16 cellular contexts compared by ENCODE assay signal in genomic region chrX:47862680-47863079, GRCh38.
"Had no signal": no experiment of that assay in that cellular context is flagged by ENCODE, and none has a peak within 500 bp of the region (broad histone marks: within the 10 kb centered on the region; RNA-seq: fewer than 3 reads in every experiment).

No MANE protein-coding gene starts in this region.

- H3K4me1 Mint-ChIP-seq: activated CD4-positive, alpha-beta T cell treated with anti-CD3 and anti-CD28 coated beads for 36 hours; activated T-helper 17 cell treated with anti-CD3 and anti-CD28 coated beads, Interleukin-2, amount 50 U/mL, for 72 hours; natural killer cell had no signal

- H3K36me3 ChIP-seq: SJSA1, upper lobe of right lung had no signal

- H3K27ac ChIP-seq: esophagus muscularis mucosa, SJSA1, upper lobe of right lung had no signal

- H3K27ac Mint-ChIP-seq: activated CD4-positive, alpha-beta T cell treated with anti-CD3 and anti-CD28 coated beads for 36 hours; activated T-helper 17 cell treated with anti-CD3 and anti-CD28 coated beads, Interleukin-2, amount 50 U/mL, for 72 hours; natural killer cell had no signal

- H3K9me3 ChIP-seq: esophagus muscularis mucosa, SJSA1, upper lobe of right lung had no signal

- H3K9me3 Mint-ChIP-seq: activated T-helper 17 cell treated with anti-CD3 and anti-CD28 coated beads, Interleukin-2, amount 50 U/mL, for 72 hours; natural killer cell had no signal

- H3K27me3 ChIP-seq: esophagus muscularis mucosa, SJSA1, upper lobe of right lung had no signal

- H3K4me3 Mint-ChIP-seq: activated CD4-positive, alpha-beta T cell treated with anti-CD3 and anti-CD28 coated beads for 36 hours; activated T-helper 17 cell treated with anti-CD3 and anti-CD28 coated beads, Interleukin-2, amount 50 U/mL, for 72 hours; natural killer cell had no signal

- H3K27me3 Mint-ChIP-seq: activated CD4-positive, alpha-beta T cell treated with anti-CD3 and anti-CD28 coated beads for 36 hours; activated T-helper 17 cell treated with anti-CD3 and anti-CD28 coated beads, Interleukin-2, amount 50 U/mL, for 72 hours had no signal

- H3K4me3 ChIP-seq: esophagus muscularis mucosa, SJSA1, upper lobe of right lung had no signal

- ATAC-seq: activated CD4-positive, alpha-beta T cell treated with anti-CD3 and anti-CD28 coated beads for 36 hours; activated T-helper 17 cell treated with anti-CD3 and anti-CD28 coated beads, Interleukin-2, amount 50 U/mL, for 72 hours; natural killer cell; upper lobe of right lung had no signal

- DNase-seq: activated CD4-positive, alpha-beta T cell treated with anti-CD3 and anti-CD28 coated beads for 36 hours; activated CD4-positive, alpha-beta T cell treated with anti-CD3 and anti-CD28 coated beads, Interleukin-2, amount 50 U/mL, for 48 hours; activated naive CD4-positive, alpha-beta T cell; anterior cingulate cortex; cerebellar nuclear complex; effector CD4-positive, alpha-beta T cell; islet precursor cell; mesendoderm; natural killer cell; stimulated activated CD8-positive, alpha-beta memory T cell treated with anti-CD3 and anti-CD28 coated beads, Interleukin-4, amount 100 ng/mL, for 48 hours; stimulated activated naive CD4-positive, alpha-beta T cell; upper lobe of right lung had no signal

- FAIRE-seq: TTC549 had no signal

- H3K4me1 ChIP-seq: esophagus muscularis mucosa, SJSA1, upper lobe of right lung had no signal

- H3K36me3 Mint-ChIP-seq: natural killer cell had no signal
